8 cellular contexts compared by ENCODE assay signal in genomic region chr5:172175263-172175719, GRCh38.
DNase-seq lines count a peak whose midpoint lies in the region; ATAC-seq, FAIRE-seq and TF ChIP-seq lines count a peak whose summit lies in the region.

No MANE protein-coding gene starts in this region.

- FAIRE-seq in D721Med (lab: Jason Lieb, UNC): no peak

- no peaks in the 10 kb centered on the region for H3K9me3 ChIP-seq in effector memory CD4-positive, alpha-beta T cell (ENCODE audit: control insufficient read depth, low read length)

- peak; percentile 91 to 92 for DNase-seq in AML-193 (lab: John Stamatoyannopoulos, UW)
- DNase-seq in activated CD4-positive, CD25-positive, alpha-beta regulatory T cell treated with anti-CD3 and anti-CD28 coated beads, Interleukin-2, amount 50 U/mL, for 72 hours: peak; percentile 70
- DNase-seq in effector memory CD4-positive, alpha-beta T cell: peak; percentile 83 to 90 (median 86)
- DNase-seq in stimulated activated CD4-positive, alpha-beta T cell treated with anti-CD3 and anti-CD28 coated beads, Interleukin-1b, Interleukin-23, amount 100 ng/mL, for 24 hours (ENCODE audit: low read depth in 4 of 4, low spot score in 1 of 4): peak; percentile 62 to 92 (median 76)
- DNase-seq in COLO668 (lab: John Stamatoyannopoulos, UW; ENCODE audit: unreplicated experiment): no peak
- no peak for DNase-seq in D721Med (ENCODE audit: insufficient read length, low spot score)

- peak overlapping the region; percentile 55 for H3K4me3 ChIP-seq in effector memory CD4-positive, alpha-beta T cell (ENCODE audit: insufficient read depth, low read depth, low read length, poor library complexity, severe bottlenecking)

- peak overlapping the region; percentile 91 for H3K27ac ChIP-seq in effector memory CD4-positive, alpha-beta T cell (ENCODE audit: insufficient read depth, low read length, poor library complexity, severe bottlenecking)

- no peaks in the 10 kb centered on the region for H3K27me3 ChIP-seq in effector memory CD4-positive, alpha-beta T cell (replicated peaks; ENCODE audit: control insufficient read depth, insufficient read depth, low read length, poor library complexity, severe bottlenecking)

- no peak for TF ChIP-seq CTCF in D721Med (IDR thresholded peaks at IDR 0.05; ENCODE audit: insufficient read depth, missing control alignments)

- H3K4me1 ChIP-seq in effector memory CD4-positive, alpha-beta T cell (ENCODE audit: control insufficient read depth, insufficient read depth, low read length, poor library complexity, severe bottlenecking): peaks cover 84% of the 10 kb centered on the region

- ATAC-seq in GM19452 (IDR thresholded peaks at IDR 0.05; ENCODE audit: unreplicated experiment) (peak; percentile 60), HG03520 (IDR thresholded peaks at IDR 0.05; ENCODE audit: unreplicated experiment) (peak; percentile 53)

- H3K36me3 ChIP-seq in effector memory CD4-positive, alpha-beta T cell (ENCODE audit: control insufficient read depth, insufficient read depth, low read length): peaks cover 11% of the 10 kb centered on the region

Comparison
In these comparisons a context has a peak if more than half of its experiments do, and no peak if none do; other contexts are left out.
1. DNase-seq: peak in AML-193 (2 of 2), activated CD4-positive, CD25-positive, alpha-beta regulatory T cell treated with anti-CD3 and anti-CD28 coated beads, Interleukin-2, amount 50 U/mL, for 72 hours (single experiment), effector memory CD4-positive, alpha-beta T cell (3 of 3) and stimulated activated CD4-positive, alpha-beta T cell treated with anti-CD3 and anti-CD28 coated beads, Interleukin-1b, Interleukin-23, amount 100 ng/mL, for 24 hours (4 of 4); none in COLO668 (single experiment) and D721Med (single experiment).